Comparison of ENCODE assay signal across 28 cellular contexts in the genomic region with DNA sequence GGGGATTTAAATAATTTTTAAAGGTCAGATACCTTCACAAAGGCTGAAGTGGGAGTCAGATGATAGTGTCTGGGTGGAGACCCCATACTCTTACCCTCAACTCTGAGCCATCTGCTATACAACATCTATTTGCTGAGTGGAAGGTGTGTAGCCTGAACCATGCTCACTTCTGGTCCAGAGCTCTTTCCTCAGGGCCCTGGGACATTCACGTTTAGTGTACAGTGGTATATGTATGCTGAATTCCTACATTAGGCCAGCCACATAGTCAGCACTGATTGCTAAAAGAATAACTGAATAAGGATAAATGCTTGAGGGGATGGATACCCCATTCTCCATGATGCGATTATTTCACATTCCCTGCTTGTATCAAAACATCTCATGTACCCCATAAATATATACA.
"Had no signal": no experiment of that assay in that cellular context is flagged by ENCODE, and none has a peak within 500 bp of the region (broad histone marks: within the 10 kb centered on the region; RNA-seq: fewer than 3 reads in every experiment).

No MANE protein-coding gene starts in this region.

- H3K36me3 ChIP-seq: adrenal gland, brain microvascular endothelial cell, breast epithelium had no signal

- DNase-seq: activated B cell treated with CpG ODN at 0.5 μM for 24 hours; activated CD4-positive, alpha-beta T cell treated with anti-CD3 and anti-CD28 coated beads for 4 hours; activated CD4-positive, alpha-beta T cell treated with anti-CD3 and anti-CD28 coated beads, Interleukin-2, amount 10 ng/mL, durations not matched to agents 24 days and 14 days; activated CD4-positive, alpha-beta T cell treated with anti-CD3 and anti-CD28 coated beads, Interleukin-2, amount 50 U/mL, for 1 hour; activated CD4-positive, alpha-beta T cell treated with anti-CD3 and anti-CD28 coated beads, Interleukin-2, amount 50 U/mL, for 4 hours; activated CD4-positive, CD25-positive, alpha-beta regulatory T cell treated with anti-CD3 and anti-CD28 coated beads, Interleukin-2, amount 50 U/mL, for 72 hours; activated CD8-positive, alpha-beta memory T cell treated with anti-CD3 and anti-CD28 coated beads, Interleukin-2, amount 50 U/mL, for 4 hours; activated CD8-positive, alpha-beta T cell treated with anti-CD3 and anti-CD28 coated beads for 36 hours; activated effector memory CD4-positive, alpha-beta T cell treated with Interleukin-2 at 50 U/mL for 16 hours; activated gamma-delta T cell; activated naive CD4-positive, alpha-beta T cell treated with Interleukin-2 at 50 U/mL for 16 hours; activated naive CD8-positive, alpha-beta T cell treated with anti-CD3 and anti-CD28 coated beads for 36 hours; activated T-cell treated with anti-CD3 and anti-CD28 coated beads for 4 hours; activated T-cell treated with anti-CD3 and anti-CD28 coated beads, Interleukin-2, amount 50 U/mL, for 48 hours; amniotic stem cell; aorta; brain microvascular endothelial cell; central memory CD4-positive, alpha-beta T cell; T-helper 1 cell; T-helper 2 cell; T-helper 9 cell had no signal

- H3K9me3 ChIP-seq: adrenal gland, body of pancreas had no signal

- H3K27ac ChIP-seq: adrenal gland, body of pancreas, brain microvascular endothelial cell, breast epithelium, VCaP had no signal

- H3K27me3 ChIP-seq: adrenal gland, body of pancreas, brain microvascular endothelial cell had no signal

- H3K4me3 ChIP-seq: adrenal gland, body of pancreas, breast epithelium had no signal

- FAIRE-seq: astrocyte, TTC549 had no signal

- H3K4me1 ChIP-seq: adrenal gland, body of pancreas, breast epithelium had no signal

- ATAC-seq: activated CD8-positive, alpha-beta T cell treated with anti-CD3 and anti-CD28 coated beads for 36 hours; activated naive CD4-positive, alpha-beta T cell treated with anti-CD3 and anti-CD28 coated beads, Interleukin-2, amount 50 U/mL, for 72 hours; body of pancreas had no signal
